In genomic region chr10:72072046-72072445, GRCh38 we compare ENCODE assay signal across 18 cellular contexts. TPM values are rescaled to one million over a fixed set of nuclear protein-coding genes. Genes with fewer than 3 reads are reported as not detected.
"Had no signal": no experiment of that assay in that cellular context is flagged by ENCODE, and none has a peak within 500 bp of the region (broad histone marks: within the 10 kb centered on the region; RNA-seq: fewer than 3 reads in every experiment).

No MANE protein-coding gene starts in this region.

- H3K27me3 Mint-ChIP-seq: stimulated activated naive B cell treated with anti-CD40 and anti-IgM and Interleukin-4, amounts not matched to agents 10 μg/mL and 1 μg/mL and 100 μg/mL, for 72 hours had no signal

- H3K27ac ChIP-seq: adrenal gland, breast epithelium, gastrocnemius medialis, ovary, right lobe of liver, tibial artery had no signal

- H3K4me3 ChIP-seq: adrenal gland, breast epithelium, gastrocnemius medialis, ovary, right lobe of liver, smooth muscle cell, tibial artery had no signal

- H3K27me3 ChIP-seq: adrenal gland, breast epithelium, gastrocnemius medialis, ovary, right lobe of liver had no signal

- ATAC-seq: activated CD4-positive, CD25-positive, alpha-beta regulatory T cell treated with anti-CD3 and anti-CD28 coated beads, Interleukin-2, amount 50 U/mL, for 24 hours; gastrocnemius medialis; left lobe of liver; right lobe of liver; SK-N-SH treated with all-trans-retinoic acid at 6 μM for 48 hours; stimulated activated naive B cell treated with anti-CD40 and anti-IgM and Interleukin-4, amounts not matched to agents 10 μg/mL and 1 μg/mL and 100 μg/mL, for 72 hours had no signal

- DNase-seq: activated CD4-positive, alpha-beta T cell treated with anti-CD3 and anti-CD28 coated beads, Interleukin-2, amount 50 U/mL, for 1 hour; adrenal gland; effector CD4-positive, alpha-beta T cell; gastrocnemius medialis; head of caudate nucleus; kidney; mammary epithelial cell; ovary; right lobe of liver; stimulated activated CD4-positive, alpha-beta T cell treated with anti-CD3 and anti-CD28 coated beads, Interleukin-4, amount 100 ng/mL, for 24 hours; stimulated activated naive B cell treated with anti-CD40 and anti-IgM and Interleukin-4, amounts not matched to agents 10 μg/mL and 1 μg/mL and 100 μg/mL, for 72 hours; substantia nigra; tibial artery had no signal

- H3K4me3 Mint-ChIP-seq: stimulated activated naive B cell treated with anti-CD40 and anti-IgM and Interleukin-4, amounts not matched to agents 10 μg/mL and 1 μg/mL and 100 μg/mL, for 72 hours had no signal

- H3K36me3 ChIP-seq: adrenal gland, breast epithelium, gastrocnemius medialis, ovary, right lobe of liver had no signal

- H3K4me1 ChIP-seq: breast epithelium, tibial artery had no signal

- H3K27ac Mint-ChIP-seq: stimulated activated naive B cell treated with anti-CD40 and anti-IgM and Interleukin-4, amounts not matched to agents 10 μg/mL and 1 μg/mL and 100 μg/mL, for 72 hours had no signal

- H3K9me3 ChIP-seq: adrenal gland, breast epithelium, gastrocnemius medialis, ovary, right lobe of liver had no signal

- H3K9me3 Mint-ChIP-seq: stimulated activated naive B cell treated with anti-CD40 and anti-IgM and Interleukin-4, amounts not matched to agents 10 μg/mL and 1 μg/mL and 100 μg/mL, for 72 hours had no signal

RNA-seq across cellular contexts. Expression of gene SPOCK2, which starts 16.3 kb away (rescaled TPM):
- polyA plus RNA-seq: smooth muscle cell had no signal
